ENCODE assay signal across 23 cellular contexts in the genomic region with DNA sequence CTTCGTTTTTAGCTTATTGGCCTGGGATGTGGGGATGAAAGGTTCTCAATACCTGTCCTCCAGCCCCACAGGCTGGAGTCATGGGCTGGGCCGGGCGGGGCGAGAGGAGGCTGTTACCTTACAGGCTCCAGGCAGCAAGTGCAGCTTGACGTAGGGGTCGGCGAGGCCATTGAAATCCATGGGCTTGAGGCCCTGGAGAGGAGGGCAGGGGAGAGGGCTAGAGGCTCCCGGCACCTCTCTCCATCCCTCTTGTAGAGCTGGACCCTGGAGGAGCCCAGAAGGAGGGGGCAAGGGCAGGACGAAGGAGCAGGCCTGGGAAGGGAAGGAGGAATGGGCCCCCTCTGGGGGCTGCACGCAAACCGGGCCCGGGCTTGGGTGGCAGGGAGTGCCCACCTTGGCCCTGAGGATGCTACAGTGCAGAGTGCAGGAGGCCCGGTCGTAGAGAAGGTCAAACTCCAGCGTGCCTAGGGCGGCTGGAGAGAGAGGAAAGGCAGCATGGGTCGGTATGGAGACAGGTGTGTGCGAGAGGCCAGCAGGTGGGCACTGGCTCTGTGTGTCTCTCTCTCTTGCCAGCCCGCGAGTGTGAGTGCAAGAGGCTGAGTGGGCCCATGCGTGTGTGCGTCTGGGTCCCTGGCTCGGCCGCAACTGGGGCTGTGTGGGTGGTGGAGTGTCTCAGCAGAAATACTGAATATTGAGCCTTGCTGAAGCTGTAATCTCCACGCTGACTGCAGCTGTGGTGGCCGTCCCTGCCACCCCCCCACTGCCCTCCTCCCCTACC. TPM values are rescaled to one million over a fixed set of nuclear protein-coding genes. Genes with fewer than 3 reads are reported as not detected.
DNase-seq lines count a peak whose midpoint lies in the region; ATAC-seq, FAIRE-seq and TF ChIP-seq lines count a peak whose summit lies in the region.
"Had no signal": no experiment of that assay in that cellular context is flagged by ENCODE, and none has a peak within 500 bp of the region (broad histone marks: within the 10 kb centered on the region; RNA-seq: fewer than 3 reads in every experiment).

No MANE protein-coding gene starts in this region.

- H3K9me3 ChIP-seq in HepG2 (ENCODE audit: low read length): no peaks in the 10 kb centered on the region
- H3K9me3 ChIP-seq in right lobe of liver: no peaks in the 10 kb centered on the region
- H3K9me3 ChIP-seq: left lung, mucosa of descending colon, vagina had no signal

- 21% methylated on average over 17 of the region's 26 CpGs for whole genome bisulfite sequencing in HepG2 (ENCODE audit: low lambda C conversion rate)
- 36% methylated on average over 16 of the region's 26 CpGs for WGBS in right lobe of liver (ENCODE audit: insufficient coverage, low coverage, low lambda C conversion rate, missing lambda C conversion rate)

- H3K27me3 ChIP-seq in HepG2 (ENCODE audit: control insufficient read depth in 1 of 2, insufficient read depth in 2 of 2, low read length in 2 of 2) (peaks cover 10 to 31% of the 10 kb centered on the region in 2 experiments; a peak in 4 of 5 replicates), right lobe of liver (no peaks in the 10 kb centered on the region)

- FAIRE-seq in HepG2 (lab: Jason Lieb, UNC): no peak
- FAIRE-seq: frontal cortex, G401.6 had no signal

- H2AFZ ChIP-seq in HepG2 (ENCODE audit: low read length): no peak overlapping the region

- H3K27ac ChIP-seq in HepG2 (ENCODE audit: extremely low read length, insufficient read depth, low read length): no peak overlapping the region
- H3K27ac ChIP-seq in right lobe of liver: no peak overlapping the region
- H3K27ac ChIP-seq: epithelial cell of prostate, left lung, skin epidermis, vagina had no signal

- in situ Hi-C loops in HepG2 (cut with HindIII; ENCODE audit: extremely low pct_ligation_motif_present, low pct_unique_long_range_greater_than_20kb): loop anchor here (10.0 kb wide), 1 partner anchor 144 kb away; a partner anchor contains a TSS

- TF ChIP-seq POLR2A in HepG2 (IDR thresholded peaks at IDR 0.05; ENCODE audit: insufficient read depth in 1 of 2, low read depth in 2 of 2, low read length in 2 of 2): no peak
- no peak for TF ChIP-seq POLR2A in right lobe of liver (IDR thresholded peaks at IDR 0.05)

- peaks cover 21% of the 10 kb centered on the region for H3K27me3 Mint-ChIP-seq in activated T-helper 2 cell treated with anti-CD3 and anti-CD28 coated beads, Interferon-gamma antibody, Interleukin-2, Interleukin-4, amounts not matched to agents 10 μg/mL and 5 μg/mL and 100 μg/mL, durations not matched to agents 14 hours and 24 hours and 36 hours (ENCODE audit: low read depth)
- peaks cover 8 to 31% (median 28%) of the 10 kb centered on the region in 3 donors for H3K27me3 Mint-ChIP-seq in naive B cell
- peaks cover 17% of the 10 kb centered on the region for H3K27me3 Mint-ChIP-seq in activated T-helper 17 cell treated with anti-CD3 and anti-CD28 coated beads, Interleukin-2, amount 50 U/mL, for 72 hours

- no peaks in the 10 kb centered on the region for H4K20me1 ChIP-seq in HepG2 (ENCODE audit: insufficient read depth, low read length)

- H3K4me1 Mint-ChIP-seq in activated T-helper 2 cell treated with anti-CD3 and anti-CD28 coated beads, Interferon-gamma antibody, Interleukin-2, Interleukin-4, amounts not matched to agents 10 μg/mL and 5 μg/mL and 100 μg/mL, durations not matched to agents 14 hours and 24 hours and 36 hours (ENCODE audit: low read depth): peaks cover 3% of the 10 kb centered on the region
- peaks cover 14 to 32% (median 17%) of the 10 kb centered on the region in 3 donors for H3K4me1 Mint-ChIP-seq in naive B cell
- H3K4me1 Mint-ChIP-seq in activated T-helper 17 cell treated with anti-CD3 and anti-CD28 coated beads, Interleukin-2, amount 50 U/mL, for 72 hours: peaks cover 4% of the 10 kb centered on the region

- H3K9ac ChIP-seq in HepG2 (ENCODE audit: insufficient read depth, low read depth, low read length): no peak overlapping the region

- H3K4me2 ChIP-seq in HepG2 (ENCODE audit: low read depth, low read length): peak overlapping the region; percentile 41; the same call in 1 of the 2 replicates

- no peak for TF ChIP-seq CTCF in HepG2 (CRISPR knock-in tag; IDR thresholded peaks at IDR 0.05)
- TF ChIP-seq CTCF in right lobe of liver (IDR thresholded peaks at IDR 0.05): no peak

- DNase-seq in HepG2 (ENCODE audit: low spot score) (no peak), right lobe of liver (no peak), naive B cell (no peak), islet precursor cell (no peak), SW 1271 (lab: John Stamatoyannopoulos, UW) (no peak)
- no peak for DNase-seq in activated T-helper 2 cell treated with anti-CD3 and anti-CD28 coated beads, Interferon-gamma antibody, Interleukin-2, Interleukin-4, amounts not matched to agents 10 μg/mL and 5 μg/mL and 100 μg/mL, durations not matched to agents 14 hours and 24 hours and 36 hours (ENCODE audit: low spot score)
- DNase-seq: activated CD4-positive, alpha-beta T cell treated with anti-CD3 and anti-CD28 coated beads for 48 hours; activated CD8-positive, alpha-beta memory T cell treated with anti-CD3 and anti-CD28 coated beads, Interleukin-2, amount 50 U/mL, for 48 hours; left lung; NCI-H1694; NCI-H345; stimulated activated CD4-positive, alpha-beta T cell treated with anti-CD3 and anti-CD28 coated beads, Interleukin-4, amount 100 ng/mL, for 1 hour had no signal

- no TSS peak for BruUV-seq in HepG2 (replicated peaks; lab: Mats Ljungman, UMichigan)

- ATAC-seq in HepG2: peak; percentile 56
- ATAC-seq in right lobe of liver: no peak
- no peak for ATAC-seq in naive B cell (ENCODE audit: low read depth in 2 of 2)
- ATAC-seq in GM21367 (IDR thresholded peaks at IDR 0.05; ENCODE audit: unreplicated experiment): no peak
- no peak for ATAC-seq in activated T-helper 17 cell treated with anti-CD3 and anti-CD28 coated beads, Interleukin-2, amount 50 U/mL, for 72 hours (replicated peaks)
- ATAC-seq: left lung, mucosa of descending colon, SK-N-SH treated with all-trans-retinoic acid at 6 μM for 48 hours had no signal

- CTCF ChIA-PET in HepG2 (lab: Yijun Ruan, JAX; ENCODE audit: low intra/inter-chr PET ratio, low total read pairs): no interaction called here

- intact Hi-C loops in HepG2 (cut with micrococcal nuclease; ENCODE audit: unreplicated experiment) (no loop called here), right lobe of liver (cut with DNase I) (no loop called here)
- intact Hi-C loops in activated T-helper 2 cell treated with anti-CD3 and anti-CD28 coated beads, Interferon-gamma antibody, Interleukin-2, Interleukin-4, amounts not matched to agents 10 μg/mL and 5 μg/mL and 100 μg/mL, durations not matched to agents 14 hours and 24 hours and 36 hours (cut with micrococcal nuclease): no loop called here

- no peaks in the 10 kb centered on the region for H3K36me3 Mint-ChIP-seq in activated T-helper 2 cell treated with anti-CD3 and anti-CD28 coated beads, Interferon-gamma antibody, Interleukin-2, Interleukin-4, amounts not matched to agents 10 μg/mL and 5 μg/mL and 100 μg/mL, durations not matched to agents 14 hours and 24 hours and 36 hours (ENCODE audit: low read depth)
- no peaks in the 10 kb centered on the region for H3K36me3 Mint-ChIP-seq in naive B cell
- peaks cover 5% of the 10 kb centered on the region for H3K36me3 Mint-ChIP-seq in activated T-helper 17 cell treated with anti-CD3 and anti-CD28 coated beads, Interleukin-2, amount 50 U/mL, for 72 hours (ENCODE audit: low read depth)

- peak overlapping the region in 1 of 3 experiments; percentile 17; a peak in 1 of 6 replicates for H3K4me3 ChIP-seq in HepG2 (replicated peaks in 1 of 3; ENCODE audit: insufficient read depth in 1 of 3, low read depth in 2 of 3, low read length in 3 of 3)
- no peak overlapping the region for H3K4me3 ChIP-seq in right lobe of liver
- H3K4me3 ChIP-seq: left lung, mucosa of descending colon, skin epidermis, vagina had no signal

- POLR2A ChIA-PET in HepG2 (lab: Yijun Ruan, JAX): interaction anchor here (1.1 to 1.7 kb wide), 3 partner anchors 36 to 202 kb away, joined by 4 to 6 read pairs (median 5); a partner anchor contains a TSS

- no peak for TF ChIP-seq EP300 in HepG2 (IDR thresholded peaks at IDR 0.05; ENCODE audit: low read depth in 2 of 2, low read length in 2 of 2)
- TF ChIP-seq EP300 in HepG2 (CRISPR knock-in tag; IDR thresholded peaks at IDR 0.05; ENCODE audit: borderline replicate concordance): no peak

- H3K4me1 ChIP-seq in HepG2 (ENCODE audit: insufficient read depth, low read length) (peaks cover 31% of the 10 kb centered on the region), right lobe of liver (peaks cover 0 to 7% (median 0%) of the 10 kb centered on the region in 4 donors)

- no peaks in the 10 kb centered on the region for H3K79me2 ChIP-seq in HepG2 (ENCODE audit: insufficient read depth, low read length)

- H3K4me3 Mint-ChIP-seq in activated T-helper 2 cell treated with anti-CD3 and anti-CD28 coated beads, Interferon-gamma antibody, Interleukin-2, Interleukin-4, amounts not matched to agents 10 μg/mL and 5 μg/mL and 100 μg/mL, durations not matched to agents 14 hours and 24 hours and 36 hours (ENCODE audit: low read depth): peak overlapping the region; percentile 39
- peak overlapping the region in 5 of 8 donors; percentile 14 to 86 (median 66) for H3K4me3 Mint-ChIP-seq in naive B cell
- H3K4me3 Mint-ChIP-seq in activated T-helper 17 cell treated with anti-CD3 and anti-CD28 coated beads, Interleukin-2, amount 50 U/mL, for 72 hours: no peak overlapping the region

- H3K36me3 ChIP-seq in HepG2 (replicated peaks in 1 of 2; ENCODE audit: control insufficient read depth in 1 of 2, insufficient read depth in 2 of 2, low read length in 2 of 2): no peaks in the 10 kb centered on the region
- no peaks in the 10 kb centered on the region for H3K36me3 ChIP-seq in right lobe of liver
- H3K36me3 ChIP-seq: vagina had no signal

- TF ChIP-seq RAD21 in HepG2 (CRISPR knock-in tag; IDR thresholded peaks at IDR 0.05): no peak

- H3K9me3 Mint-ChIP-seq in activated T-helper 2 cell treated with anti-CD3 and anti-CD28 coated beads, Interferon-gamma antibody, Interleukin-2, Interleukin-4, amounts not matched to agents 10 μg/mL and 5 μg/mL and 100 μg/mL, durations not matched to agents 14 hours and 24 hours and 36 hours: no peaks in the 10 kb centered on the region
- no peaks in the 10 kb centered on the region for H3K9me3 Mint-ChIP-seq in naive B cell
- H3K9me3 Mint-ChIP-seq in activated T-helper 17 cell treated with anti-CD3 and anti-CD28 coated beads, Interleukin-2, amount 50 U/mL, for 72 hours: no peaks in the 10 kb centered on the region

- no peak overlapping the region for H3K27ac Mint-ChIP-seq in activated T-helper 2 cell treated with anti-CD3 and anti-CD28 coated beads, Interferon-gamma antibody, Interleukin-2, Interleukin-4, amounts not matched to agents 10 μg/mL and 5 μg/mL and 100 μg/mL, durations not matched to agents 14 hours and 24 hours and 36 hours
- H3K27ac Mint-ChIP-seq in naive B cell: no peak overlapping the region
- H3K27ac Mint-ChIP-seq in activated T-helper 17 cell treated with anti-CD3 and anti-CD28 coated beads, Interleukin-2, amount 50 U/mL, for 72 hours: no peak overlapping the region

RNA-seq across cellular contexts. Expression of a gene that starts 1.6 kb away (rescaled TPM):
- 0.15 and 0.21 TPM in 2 replicates for total RNA-seq in HepG2 (2016; rRNA removed; fragmentation: Illumina TruSeq; extraction: Trizol)
- not detected in 2 replicates for total RNA-seq in HepG2 (2016; cell fraction: cytosol; rRNA removed; fragmentation: Illumina TruSeq; extraction: Trizol; ENCODE audit: low read depth)
- 0.24 TPM in 1 of 2 replicates, not detected in the other for total RNA-seq in HepG2 (2016; cell fraction: insoluble cytoplasmic fraction; rRNA removed; fragmentation: Illumina TruSeq; extraction: Trizol)
- not detected in 2 replicates for total RNA-seq in HepG2 (2016; cell fraction: membrane; rRNA removed; fragmentation: Illumina TruSeq; extraction: Trizol)
- total RNA-seq in HepG2 (2016; cell fraction: nucleus; rRNA removed; fragmentation: Illumina TruSeq; extraction: Trizol): 0.22 TPM in 1 of 2 replicates, not detected in the other
- 0.55 and 1.4 TPM in 2 replicates for polyA plus RNA-seq in HepG2 (2011; rRNA removed)
- 0.36 and 0.52 TPM in 2 replicates for polyA plus RNA-seq in HepG2 (2011; cell fraction: cytosol; rRNA removed)
- polyA plus RNA-seq in HepG2 (2011; cell fraction: nucleus; rRNA removed): 4.4 and 6.3 TPM in 2 replicates
- polyA plus RNA-seq in HepG2 (2012): 0.52 and 0.72 TPM in 2 replicates
- polyA plus RNA-seq in HepG2 (2016; cell fraction: cytosol; fragmentation: Illumina TruSeq; extraction: Trizol; ENCODE audit: low read depth): not detected in 2 replicates
- polyA plus RNA-seq in HepG2 (2016; cell fraction: insoluble cytoplasmic fraction; fragmentation: Illumina TruSeq; extraction: Trizol; ENCODE audit: low read depth): not detected in 2 replicates
- not detected in 2 replicates for polyA plus RNA-seq in HepG2 (2016; cell fraction: membrane; fragmentation: Illumina TruSeq; extraction: Trizol; ENCODE audit: low read depth)
- 0.66 and 1.1 TPM in 2 replicates for polyA plus RNA-seq in HepG2 (2016; cell fraction: nucleus; fragmentation: Illumina TruSeq; extraction: Trizol; ENCODE audit: insufficient read depth, low read depth)
- 0.12 and 0.37 TPM in 2 replicates for polyA minus RNA-seq in HepG2 (2011; rRNA and poly(A)+ RNA removed; ENCODE audit: low replicate concordance)
- not detected in 2 replicates for polyA minus RNA-seq in HepG2 (2011; cell fraction: cytosol; rRNA and poly(A)+ RNA removed)
- polyA minus RNA-seq in HepG2 (2011; cell fraction: nucleus; rRNA and poly(A)+ RNA removed): not detected in 2 replicates
- under 1 TPM in 3 of 6 experiments, not detected in 3; 0.16 to 0.66 (median 0.33) TPM for total RNA-seq in right lobe of liver
- total RNA-seq in activated T-helper 2 cell treated with anti-CD3 and anti-CD28 coated beads, Interferon-gamma antibody, Interleukin-2, Interleukin-4, amounts not matched to agents 10 μg/mL and 5 μg/mL and 100 μg/mL, durations not matched to agents 14 hours and 24 hours and 36 hours: 0.87 and 1.2 TPM in 2 replicates
- polyA plus RNA-seq in naive B cell (ENCODE audit: low read depth in 6 of 6): not detected
- 1 to 10 TPM in 1 of 2 donors, under 1 TPM in 1; 0.19 to 1.0 TPM for total RNA-seq in activated T-helper 17 cell treated with anti-CD3 and anti-CD28 coated beads, Interleukin-2, amount 50 U/mL, for 72 hours
- total RNA-seq: RPMI7951 had no signal

RNA-seq across cellular contexts. Expression of a gene that starts 13.2 kb away (rescaled TPM):
- total RNA-seq in HepG2 (2016; rRNA removed; fragmentation: Illumina TruSeq; extraction: Trizol) (39.5 and 45.6 TPM in 2 replicates), right lobe of liver (10 to 100 TPM; 22.3 to 45.8 (median 33.2) TPM)
- total RNA-seq in HepG2 (2016; cell fraction: cytosol; rRNA removed; fragmentation: Illumina TruSeq; extraction: Trizol; ENCODE audit: low read depth): 18.9 and 22.7 TPM in 2 replicates
- total RNA-seq in HepG2 (2016; cell fraction: insoluble cytoplasmic fraction; rRNA removed; fragmentation: Illumina TruSeq; extraction: Trizol): 35.1 and 45.9 TPM in 2 replicates
- total RNA-seq in HepG2 (2016; cell fraction: membrane; rRNA removed; fragmentation: Illumina TruSeq; extraction: Trizol): 25.0 and 29.9 TPM in 2 replicates
- total RNA-seq in HepG2 (2016; cell fraction: nucleus; rRNA removed; fragmentation: Illumina TruSeq; extraction: Trizol): 25.3 and 33.1 TPM in 2 replicates
- polyA plus RNA-seq in HepG2 (2011; rRNA removed) (25.8 and 28.4 TPM in 2 replicates), naive B cell (ENCODE audit: low read depth in 6 of 6) (1 to 10 TPM; 2.1 to 8.7 (median 6.9) TPM)
- polyA plus RNA-seq in HepG2 (2011; cell fraction: cytosol; rRNA removed): 25.4 and 28.1 TPM in 2 replicates
- 71.2 and 71.9 TPM in 2 replicates for polyA plus RNA-seq in HepG2 (2011; cell fraction: nucleus; rRNA removed)
- 26.9 and 29.3 TPM in 2 replicates for polyA plus RNA-seq in HepG2 (2012)
- 26.1 and 33.3 TPM in 2 replicates for polyA plus RNA-seq in HepG2 (2016; cell fraction: cytosol; fragmentation: Illumina TruSeq; extraction: Trizol; ENCODE audit: low read depth)
- polyA plus RNA-seq in HepG2 (2016; cell fraction: insoluble cytoplasmic fraction; fragmentation: Illumina TruSeq; extraction: Trizol; ENCODE audit: low read depth): 59.9 and 67.8 TPM in 2 replicates
- polyA plus RNA-seq in HepG2 (2016; cell fraction: membrane; fragmentation: Illumina TruSeq; extraction: Trizol; ENCODE audit: low read depth): 33.8 and 33.9 TPM in 2 replicates
- 83.7 and 87.4 TPM in 2 replicates for polyA plus RNA-seq in HepG2 (2016; cell fraction: nucleus; fragmentation: Illumina TruSeq; extraction: Trizol; ENCODE audit: insufficient read depth, low read depth)
- 9.4 and 17.6 TPM in 2 replicates for polyA minus RNA-seq in HepG2 (2011; rRNA and poly(A)+ RNA removed; ENCODE audit: low replicate concordance)
- 5.5 and 10.9 TPM in 2 replicates for polyA minus RNA-seq in HepG2 (2011; cell fraction: cytosol; rRNA and poly(A)+ RNA removed)
- 15.3 and 21.1 TPM in 2 replicates for polyA minus RNA-seq in HepG2 (2011; cell fraction: nucleus; rRNA and poly(A)+ RNA removed)
- total RNA-seq in activated T-helper 2 cell treated with anti-CD3 and anti-CD28 coated beads, Interferon-gamma antibody, Interleukin-2, Interleukin-4, amounts not matched to agents 10 μg/mL and 5 μg/mL and 100 μg/mL, durations not matched to agents 14 hours and 24 hours and 36 hours: 112 and 119 TPM in 2 replicates
- 100 to 1,000 TPM in 1 of 2 donors, 10 to 100 TPM in 1; 77.9 to 116 TPM for total RNA-seq in activated T-helper 17 cell treated with anti-CD3 and anti-CD28 coated beads, Interleukin-2, amount 50 U/mL, for 72 hours

RNA-seq across cellular contexts. Expression of a gene that starts 13.7 kb away (rescaled TPM):
- total RNA-seq in HepG2 (2016; rRNA removed; fragmentation: Illumina TruSeq; extraction: Trizol): not detected in 2 replicates
- not detected in 2 replicates for total RNA-seq in HepG2 (2016; cell fraction: cytosol; rRNA removed; fragmentation: Illumina TruSeq; extraction: Trizol; ENCODE audit: low read depth)
- total RNA-seq in HepG2 (2016; cell fraction: insoluble cytoplasmic fraction; rRNA removed; fragmentation: Illumina TruSeq; extraction: Trizol): not detected in 2 replicates
- total RNA-seq in HepG2 (2016; cell fraction: membrane; rRNA removed; fragmentation: Illumina TruSeq; extraction: Trizol): not detected in 2 replicates
- total RNA-seq in HepG2 (2016; cell fraction: nucleus; rRNA removed; fragmentation: Illumina TruSeq; extraction: Trizol): not detected in 2 replicates
- polyA plus RNA-seq in HepG2 (2011; rRNA removed): not detected in 2 replicates
- polyA plus RNA-seq in HepG2 (2011; cell fraction: cytosol; rRNA removed): not detected in 2 replicates
- polyA plus RNA-seq in HepG2 (2011; cell fraction: nucleus; rRNA removed): not detected in 2 replicates
- not detected in 2 replicates for polyA plus RNA-seq in HepG2 (2012)
- polyA plus RNA-seq in HepG2 (2016; cell fraction: cytosol; fragmentation: Illumina TruSeq; extraction: Trizol; ENCODE audit: low read depth): not detected in 2 replicates
- not detected in 2 replicates for polyA plus RNA-seq in HepG2 (2016; cell fraction: insoluble cytoplasmic fraction; fragmentation: Illumina TruSeq; extraction: Trizol; ENCODE audit: low read depth)
- not detected in 2 replicates for polyA plus RNA-seq in HepG2 (2016; cell fraction: membrane; fragmentation: Illumina TruSeq; extraction: Trizol; ENCODE audit: low read depth)
- polyA plus RNA-seq in HepG2 (2016; cell fraction: nucleus; fragmentation: Illumina TruSeq; extraction: Trizol; ENCODE audit: insufficient read depth, low read depth): not detected in 2 replicates
- polyA minus RNA-seq in HepG2 (2011; rRNA and poly(A)+ RNA removed; ENCODE audit: low replicate concordance): not detected in 2 replicates
- not detected in 2 replicates for polyA minus RNA-seq in HepG2 (2011; cell fraction: cytosol; rRNA and poly(A)+ RNA removed)
- polyA minus RNA-seq in HepG2 (2011; cell fraction: nucleus; rRNA and poly(A)+ RNA removed): not detected in 2 replicates
- not detected for total RNA-seq in right lobe of liver
- total RNA-seq in activated T-helper 2 cell treated with anti-CD3 and anti-CD28 coated beads, Interferon-gamma antibody, Interleukin-2, Interleukin-4, amounts not matched to agents 10 μg/mL and 5 μg/mL and 100 μg/mL, durations not matched to agents 14 hours and 24 hours and 36 hours: not detected in 2 replicates
- polyA plus RNA-seq in naive B cell (ENCODE audit: low read depth in 6 of 6): not detected
- total RNA-seq in activated T-helper 17 cell treated with anti-CD3 and anti-CD28 coated beads, Interleukin-2, amount 50 U/mL, for 72 hours: not detected
- total RNA-seq: frontal cortex, left lung, MCF 10A, mucosa of descending colon, RPMI7951, vagina had no signal

RNA-seq across cellular contexts. Expression of a gene that starts 13.9 kb away (rescaled TPM):
- total RNA-seq in HepG2 (2016; rRNA removed; fragmentation: Illumina TruSeq; extraction: Trizol) (17.2 and 17.3 TPM in 2 replicates), right lobe of liver (10 to 100 TPM in 2 of 6 experiments, 1 to 10 TPM in 4; 5.2 to 12.9 (median 9.0) TPM)
- 14.2 TPM in 2 replicates for total RNA-seq in HepG2 (2016; cell fraction: cytosol; rRNA removed; fragmentation: Illumina TruSeq; extraction: Trizol; ENCODE audit: low read depth)
- 15.1 and 16.3 TPM in 2 replicates for total RNA-seq in HepG2 (2016; cell fraction: insoluble cytoplasmic fraction; rRNA removed; fragmentation: Illumina TruSeq; extraction: Trizol)
- 19.3 and 23.7 TPM in 2 replicates for total RNA-seq in HepG2 (2016; cell fraction: membrane; rRNA removed; fragmentation: Illumina TruSeq; extraction: Trizol)
- 8.3 and 10.3 TPM in 2 replicates for total RNA-seq in HepG2 (2016; cell fraction: nucleus; rRNA removed; fragmentation: Illumina TruSeq; extraction: Trizol)
- polyA plus RNA-seq in HepG2 (2011; rRNA removed) (12.6 and 16.3 TPM in 2 replicates), naive B cell (ENCODE audit: low read depth in 6 of 6) (10 to 100 TPM; 10.7 to 21.8 (median 13.3) TPM)
- 12.2 and 16.8 TPM in 2 replicates for polyA plus RNA-seq in HepG2 (2011; cell fraction: cytosol; rRNA removed)
- 12.7 and 15.6 TPM in 2 replicates for polyA plus RNA-seq in HepG2 (2011; cell fraction: nucleus; rRNA removed)
- 8.7 and 10.3 TPM in 2 replicates for polyA plus RNA-seq in HepG2 (2012)
- 11.5 and 15.7 TPM in 2 replicates for polyA plus RNA-seq in HepG2 (2016; cell fraction: cytosol; fragmentation: Illumina TruSeq; extraction: Trizol; ENCODE audit: low read depth)
- polyA plus RNA-seq in HepG2 (2016; cell fraction: insoluble cytoplasmic fraction; fragmentation: Illumina TruSeq; extraction: Trizol; ENCODE audit: low read depth): 23.3 and 25.6 TPM in 2 replicates
- polyA plus RNA-seq in HepG2 (2016; cell fraction: membrane; fragmentation: Illumina TruSeq; extraction: Trizol; ENCODE audit: low read depth): 18.8 and 21.7 TPM in 2 replicates
- polyA plus RNA-seq in HepG2 (2016; cell fraction: nucleus; fragmentation: Illumina TruSeq; extraction: Trizol; ENCODE audit: insufficient read depth, low read depth): 21.5 and 22.8 TPM in 2 replicates
- 7.0 and 15.9 TPM in 2 replicates for polyA minus RNA-seq in HepG2 (2011; rRNA and poly(A)+ RNA removed; ENCODE audit: low replicate concordance)
- polyA minus RNA-seq in HepG2 (2011; cell fraction: cytosol; rRNA and poly(A)+ RNA removed): 3.3 and 7.2 TPM in 2 replicates
- 8.4 and 11.6 TPM in 2 replicates for polyA minus RNA-seq in HepG2 (2011; cell fraction: nucleus; rRNA and poly(A)+ RNA removed)
- 40.3 and 40.7 TPM in 2 replicates for total RNA-seq in activated T-helper 2 cell treated with anti-CD3 and anti-CD28 coated beads, Interferon-gamma antibody, Interleukin-2, Interleukin-4, amounts not matched to agents 10 μg/mL and 5 μg/mL and 100 μg/mL, durations not matched to agents 14 hours and 24 hours and 36 hours
- 10 to 100 TPM; 23.9 to 34.1 TPM for total RNA-seq in activated T-helper 17 cell treated with anti-CD3 and anti-CD28 coated beads, Interleukin-2, amount 50 U/mL, for 72 hours

RNA-seq across cellular contexts. Expression of a gene that starts 21.8 kb away (rescaled TPM):
- not detected in 2 replicates for total RNA-seq in HepG2 (2016; rRNA removed; fragmentation: Illumina TruSeq; extraction: Trizol)
- total RNA-seq in HepG2 (2016; cell fraction: cytosol; rRNA removed; fragmentation: Illumina TruSeq; extraction: Trizol; ENCODE audit: low read depth): not detected in 2 replicates
- total RNA-seq in HepG2 (2016; cell fraction: insoluble cytoplasmic fraction; rRNA removed; fragmentation: Illumina TruSeq; extraction: Trizol): not detected in 2 replicates
- not detected in 2 replicates for total RNA-seq in HepG2 (2016; cell fraction: membrane; rRNA removed; fragmentation: Illumina TruSeq; extraction: Trizol)
- total RNA-seq in HepG2 (2016; cell fraction: nucleus; rRNA removed; fragmentation: Illumina TruSeq; extraction: Trizol): not detected in 2 replicates
- polyA plus RNA-seq in HepG2 (2011; rRNA removed): 0.24 TPM in 1 of 2 replicates, not detected in the other
- not detected in 2 replicates for polyA plus RNA-seq in HepG2 (2011; cell fraction: cytosol; rRNA removed)
- 0.10 and 0.54 TPM in 2 replicates for polyA plus RNA-seq in HepG2 (2011; cell fraction: nucleus; rRNA removed)
- polyA plus RNA-seq in HepG2 (2012): not detected in 2 replicates
- not detected in 2 replicates for polyA plus RNA-seq in HepG2 (2016; cell fraction: cytosol; fragmentation: Illumina TruSeq; extraction: Trizol; ENCODE audit: low read depth)
- polyA plus RNA-seq in HepG2 (2016; cell fraction: insoluble cytoplasmic fraction; fragmentation: Illumina TruSeq; extraction: Trizol; ENCODE audit: low read depth): not detected in 2 replicates
- not detected in 2 replicates for polyA plus RNA-seq in HepG2 (2016; cell fraction: membrane; fragmentation: Illumina TruSeq; extraction: Trizol; ENCODE audit: low read depth)
- polyA plus RNA-seq in HepG2 (2016; cell fraction: nucleus; fragmentation: Illumina TruSeq; extraction: Trizol; ENCODE audit: insufficient read depth, low read depth): not detected in 2 replicates
- 0.72 TPM in 1 of 2 replicates, not detected in the other for polyA minus RNA-seq in HepG2 (2011; rRNA and poly(A)+ RNA removed; ENCODE audit: low replicate concordance)
- polyA minus RNA-seq in HepG2 (2011; cell fraction: cytosol; rRNA and poly(A)+ RNA removed): not detected in 2 replicates
- polyA minus RNA-seq in HepG2 (2011; cell fraction: nucleus; rRNA and poly(A)+ RNA removed): not detected in 2 replicates
- total RNA-seq in right lobe of liver: not detected
- 2.3 and 2.6 TPM in 2 replicates for total RNA-seq in activated T-helper 2 cell treated with anti-CD3 and anti-CD28 coated beads, Interferon-gamma antibody, Interleukin-2, Interleukin-4, amounts not matched to agents 10 μg/mL and 5 μg/mL and 100 μg/mL, durations not matched to agents 14 hours and 24 hours and 36 hours
- polyA plus RNA-seq in naive B cell (ENCODE audit: low read depth in 6 of 6): not detected
- total RNA-seq in activated T-helper 17 cell treated with anti-CD3 and anti-CD28 coated beads, Interleukin-2, amount 50 U/mL, for 72 hours: 1 to 10 TPM; 1.9 to 7.4 TPM
